8 cellular contexts compared by ENCODE assay signal in genomic region chrX:46704767-46705386, GRCh38. TPM values are rescaled to one million over a fixed set of nuclear protein-coding genes. Genes with fewer than 3 reads are reported as not detected.
DNase-seq lines count a peak whose midpoint lies in the region; ATAC-seq and FAIRE-seq lines count a peak whose summit lies in the region.

No MANE protein-coding gene starts in this region.

- ATAC-seq in HG03103 (IDR thresholded peaks at IDR 0.05; ENCODE audit: low read depth, unreplicated experiment): peak; percentile 93
- peak; percentile 99 for ATAC-seq in activated CD8-positive, alpha-beta memory T cell treated with anti-CD3 and anti-CD28 coated beads, Interleukin-2, amount 10 ng/mL, durations not matched to agents 7 days and 5 days

- DNase-seq in activated effector memory CD4-positive, alpha-beta T cell treated with anti-CD3 and anti-CD28 coated beads, Interleukin-2, amount 50 U/mL, for 16 hours: peak; percentile 64
- no peak for DNase-seq in activated effector memory CD4-positive, alpha-beta T cell treated with Interleukin-2 at 50 U/mL for 16 hours
- DNase-seq in activated CD8-positive, alpha-beta memory T cell treated with anti-CD3 and anti-CD28 coated beads, Interleukin-2, amount 10 ng/mL, durations not matched to agents 7 days and 5 days: peak; percentile 54
- DNase-seq in stimulated activated CD4-positive, alpha-beta T cell treated with anti-CD3 and anti-CD28 coated beads, Interleukin-15, amount 100 ng/mL, for 24 hours: peak; percentile 40
- no peak for DNase-seq in HTR-8/SVneo (ENCODE audit: insufficient read length, low spot score)
- no peak for DNase-seq in activated CD4-positive, CD25-positive, alpha-beta regulatory T cell (lab: John Stamatoyannopoulos, UW)
- no peak for DNase-seq in C1 segment of cervical spinal cord (lab: John Stamatoyannopoulos, UW)

- H3K36me3 Mint-ChIP-seq in activated CD8-positive, alpha-beta memory T cell treated with anti-CD3 and anti-CD28 coated beads, Interleukin-2, amount 10 ng/mL, durations not matched to agents 7 days and 5 days: peaks cover 16% of the 10 kb centered on the region

- no peak for FAIRE-seq in HTR-8/SVneo (lab: Jason Lieb, UNC)

- H3K4me1 Mint-ChIP-seq in activated CD8-positive, alpha-beta memory T cell treated with anti-CD3 and anti-CD28 coated beads, Interleukin-2, amount 10 ng/mL, durations not matched to agents 7 days and 5 days: peaks cover 42% of the 10 kb centered on the region

- peak overlapping the region; percentile 96 for H3K27ac Mint-ChIP-seq in activated CD8-positive, alpha-beta memory T cell treated with anti-CD3 and anti-CD28 coated beads, Interleukin-2, amount 10 ng/mL, durations not matched to agents 7 days and 5 days

- H3K27me3 Mint-ChIP-seq in activated CD8-positive, alpha-beta memory T cell treated with anti-CD3 and anti-CD28 coated beads, Interleukin-2, amount 10 ng/mL, durations not matched to agents 7 days and 5 days: no peaks in the 10 kb centered on the region

- H3K4me3 Mint-ChIP-seq in activated CD8-positive, alpha-beta memory T cell treated with anti-CD3 and anti-CD28 coated beads, Interleukin-2, amount 10 ng/mL, durations not matched to agents 7 days and 5 days: peak overlapping the region; percentile 40

- CTCF ChIA-PET in activated CD8-positive, alpha-beta memory T cell treated with anti-CD3 and anti-CD28 coated beads, Interleukin-2, amount 10 ng/mL, durations not matched to agents 7 days and 5 days (lab: Charles Lee): interaction anchor here (1.1 kb wide), 1 partner anchor 21 kb away, joined by 3 read pairs; no protein-coding TSS in a partner anchor

- peaks cover 2% of the 10 kb centered on the region for H3K9me3 Mint-ChIP-seq in activated CD8-positive, alpha-beta memory T cell treated with anti-CD3 and anti-CD28 coated beads, Interleukin-2, amount 10 ng/mL, durations not matched to agents 7 days and 5 days (ENCODE audit: low read depth)

RNA-seq across cellular contexts. Expression of gene SLC9A7, which starts 54.0 kb away (rescaled TPM):
- 10 to 100 TPM in 1 of 2 experiments, 1 to 10 TPM in 1; 9.1 to 19.0 TPM for total RNA-seq in activated CD8-positive, alpha-beta memory T cell treated with anti-CD3 and anti-CD28 coated beads, Interleukin-2, amount 10 ng/mL, durations not matched to agents 7 days and 5 days

Comparison
In these comparisons a context has a peak if more than half of its experiments do, and no peak if none do; other contexts are left out.
1. DNase-seq: peak in activated effector memory CD4-positive, alpha-beta T cell treated with anti-CD3 and anti-CD28 coated beads, Interleukin-2, amount 50 U/mL, for 16 hours (single experiment), activated CD8-positive, alpha-beta memory T cell treated with anti-CD3 and anti-CD28 coated beads, Interleukin-2, amount 10 ng/mL, durations not matched to agents 7 days and 5 days (single experiment) and stimulated activated CD4-positive, alpha-beta T cell treated with anti-CD3 and anti-CD28 coated beads, Interleukin-15, amount 100 ng/mL, for 24 hours (single experiment); none in activated effector memory CD4-positive, alpha-beta T cell treated with Interleukin-2 at 50 U/mL for 16 hours (single experiment), HTR-8/SVneo (single experiment), activated CD4-positive, CD25-positive, alpha-beta regulatory T cell (0 of 4) and C1 segment of cervical spinal cord (0 of 14).